In genomic region chr9:123417289-123418051, GRCh38 we compare ENCODE assay signal across 20 cellular contexts.
DNase-seq lines count a peak whose midpoint lies in the region; ATAC-seq, FAIRE-seq and TF ChIP-seq lines count a peak whose summit lies in the region.
"Had no signal": no experiment of that assay in that cellular context is flagged by ENCODE, and none has a peak within 500 bp of the region (broad histone marks: within the 10 kb centered on the region; RNA-seq: fewer than 3 reads in every experiment).

No MANE protein-coding gene starts in this region.

- TF ChIP-seq CTCF in OCI-LY1 (IDR thresholded peaks at IDR 0.05; ENCODE audit: low read length) (peak; percentile 40; the same call in 1 of the 2 replicates), H1 (IDR thresholded peaks at IDR 0.05; ENCODE audit: control extremely low read depth in 1 of 3, insufficient read depth in 1 of 3, low read depth in 1 of 3, low read length in 3 of 3) (peak in 2 of 3 experiments; percentile 10 to 47; a peak in 2 of 4 replicates), sigmoid colon (IDR thresholded peaks at IDR 0.05) (no peak), neural progenitor cell (IDR thresholded peaks at IDR 0.05) (no peak)

- no peaks in the 10 kb centered on the region for H3K27me3 Mint-ChIP-seq in activated naive CD4-positive, alpha-beta T cell treated with anti-CD3 and anti-CD28 coated beads, Interleukin-2, amount 10 ng/mL, durations not matched to agents 7 days and 5 days
- H3K27me3 Mint-ChIP-seq in neural progenitor cell (ENCODE audit: insufficient read depth, low read depth), result peaks cover 7% of the 10 kb centered on the region

- no peak overlapping the region for H2BK12ac ChIP-seq in H1 (ENCODE audit: low read depth, low read length)

- H3K9ac ChIP-seq in OCI-LY1 (ENCODE audit: low read length) (no peak overlapping the region), H1 (replicated peaks in 1 of 4; ENCODE audit: extremely low read depth in 1 of 4, low read depth in 3 of 4, low read length in 3 of 4) (no peak overlapping the region), neural progenitor cell (no peak overlapping the region)
- H3K9ac ChIP-seq: BLaER1 treated with 17β-estradiol and CSF1 and Interleukin-3, amounts not matched to agents 10 nM and 100 nM had no signal

- no peaks in the 10 kb centered on the region for H3K9me2 ChIP-seq in OCI-LY1 (ENCODE audit: low read depth, low read length)

- no peaks in the 10 kb centered on the region for H3K36me3 Mint-ChIP-seq in activated naive CD4-positive, alpha-beta T cell treated with anti-CD3 and anti-CD28 coated beads, Interleukin-2, amount 10 ng/mL, durations not matched to agents 7 days and 5 days
- H3K36me3 Mint-ChIP-seq in neural progenitor cell, result peaks cover 10% of the 10 kb centered on the region

- H2BK120ac ChIP-seq in H1 (replicated peaks; ENCODE audit: low read depth, low read length), result no peak overlapping the region

- H3K36me3 ChIP-seq in OCI-LY1 (ENCODE audit: insufficient read depth, low read length), result no peaks in the 10 kb centered on the region
- no peaks in the 10 kb centered on the region for H3K36me3 ChIP-seq in H1 (ENCODE audit: control insufficient read depth in 2 of 4, insufficient read depth in 4 of 4, low read length in 3 of 4)
- H3K36me3 ChIP-seq in sigmoid colon, result peaks cover 0 to 25% (median 0%) of the 10 kb centered on the region in 4 donors
- no peaks in the 10 kb centered on the region for H3K36me3 ChIP-seq in neural progenitor cell

- H3K4ac ChIP-seq in H1 (replicated peaks; ENCODE audit: insufficient read length, low read depth, low read length), result no peak overlapping the region

- peak; percentile 18 for DNase-seq in activated naive CD4-positive, alpha-beta T cell treated with anti-CD3 and anti-CD28 coated beads, Interleukin-2, amount 10 ng/mL, durations not matched to agents 7 days and 5 days
- no peak for DNase-seq in activated naive CD4-positive, alpha-beta T cell treated with Interleukin-2 at 50 U/mL for 16 hours
- no peak for DNase-seq in H1 (ENCODE audit: low read depth in 1 of 2, low spot score in 2 of 2)
- DNase-seq in sigmoid colon, result peak; percentile 54
- DNase-seq in activated CD4-positive, CD25-positive, alpha-beta regulatory T cell (lab: John Stamatoyannopoulos, UW), result no peak
- DNase-seq in neural progenitor cell (ENCODE audit: low spot score), result no peak
- DNase-seq: GF-D8, H7, IMR-90, NCI-H1930, NCI-H2171, NCI-H446, NCI-H748 treated with DMSO at 0.1 percent for 48 hours, Right ventricle myocardium superior had no signal

- H3K27ac Mint-ChIP-seq in activated naive CD4-positive, alpha-beta T cell treated with anti-CD3 and anti-CD28 coated beads, Interleukin-2, amount 10 ng/mL, durations not matched to agents 7 days and 5 days, result no peak overlapping the region
- no peak overlapping the region for H3K27ac Mint-ChIP-seq in neural progenitor cell

- H3K23me2 ChIP-seq in H1 (ENCODE audit: low read depth, low read length), result no peaks in the 10 kb centered on the region

- TF ChIP-seq RAD21 in H1 (IDR thresholded peaks at IDR 0.05 in 1 of 2, conservative IDR thresholded peaks at IDR 0.05 in 1 of 2; ENCODE audit: low read depth in 2 of 2, low read length in 2 of 2), result peak; percentile 28 to 30; a peak in 2 of 4 replicates

- H3K56ac ChIP-seq in H1 (replicated peaks; ENCODE audit: insufficient read length, low read depth, low read length), result no peak overlapping the region

- H2BK15ac ChIP-seq in H1 (ENCODE audit: low read length), result no peak overlapping the region

- no peak for TF ChIP-seq EP300 in H1 (IDR thresholded peaks at IDR 0.05; ENCODE audit: borderline replicate concordance in 1 of 2, low read depth in 2 of 2, low read length in 2 of 2)
- no peak for TF ChIP-seq EP300 in sigmoid colon (IDR thresholded peaks at IDR 0.05)

- FAIRE-seq in H1 (lab: Jason Lieb, UNC), result no peak
- FAIRE-seq: GM12892, RCC 7860 had no signal

- H4K20me1 ChIP-seq in OCI-LY1 (ENCODE audit: insufficient read depth, low read length), result no peaks in the 10 kb centered on the region
- H4K20me1 ChIP-seq in H1 (replicated peaks in 1 of 2; ENCODE audit: control insufficient read depth in 1 of 2, insufficient read depth in 2 of 2, low read length in 2 of 2), result no peaks in the 10 kb centered on the region
- H4K20me1 ChIP-seq in neural progenitor cell (ENCODE audit: low read depth), result peaks cover 15% of the 10 kb centered on the region

- no peak for TF ChIP-seq POLR2A in H1 (IDR thresholded peaks at IDR 0.05; ENCODE audit: control extremely low read depth in 1 of 2, low read depth in 2 of 2, low read length in 2 of 2)
- TF ChIP-seq POLR2A in sigmoid colon (IDR thresholded peaks at IDR 0.05), result no peak

- no peak overlapping the region for H2AK5ac ChIP-seq in H1 (ENCODE audit: low read depth, low read length)

- H2BK20ac ChIP-seq in H1 (ENCODE audit: low read length), result no peak overlapping the region

- no peaks in the 10 kb centered on the region for H3K4me1 Mint-ChIP-seq in activated naive CD4-positive, alpha-beta T cell treated with anti-CD3 and anti-CD28 coated beads, Interleukin-2, amount 10 ng/mL, durations not matched to agents 7 days and 5 days
- peaks cover 62% of the 10 kb centered on the region for H3K4me1 Mint-ChIP-seq in neural progenitor cell

- WGBS in H1 (ENCODE audit: extremely low coverage in 1 of 2, insufficient coverage in 1 of 2, insufficient read length in 1 of 2, insufficient replicate concordance in 2 of 2, low coverage in 1 of 2, low lambda C conversion rate in 2 of 2, missing lambda C conversion rate in 1 of 2), 2 experiments, result 89% methylated on average over 5 of the region's 5 CpGs; no CpG with 5 or more reads in 1 of the 2 experiments
- 95 to 97% methylated on average over 5 of the region's 5 CpGs for WGBS in sigmoid colon, 2 donors

- H3K4me1 ChIP-seq in OCI-LY1 (ENCODE audit: insufficient read depth, low read length, severe bottlenecking) (no peaks in the 10 kb centered on the region), H1 (replicated peaks in 1 of 4; ENCODE audit: control insufficient read depth in 3 of 4, insufficient read depth in 4 of 4, low read length in 3 of 4) (peaks cover 5 to 14% (median 8%) of the 10 kb centered on the region in 4 experiments), sigmoid colon (no peaks in the 10 kb centered on the region), neural progenitor cell (peaks cover 39% of the 10 kb centered on the region)

- no peak overlapping the region for H2AFZ ChIP-seq in OCI-LY1 (ENCODE audit: low read length)
- H2AFZ ChIP-seq in H1 (ENCODE audit: low read length), result no peak overlapping the region
- H2AFZ ChIP-seq in neural progenitor cell (replicated peaks), result no peak overlapping the region

- no peaks in the 10 kb centered on the region for H3K9me3 Mint-ChIP-seq in activated naive CD4-positive, alpha-beta T cell treated with anti-CD3 and anti-CD28 coated beads, Interleukin-2, amount 10 ng/mL, durations not matched to agents 7 days and 5 days
- H3K9me3 Mint-ChIP-seq in neural progenitor cell, result no peaks in the 10 kb centered on the region

- H4K8ac ChIP-seq in H1 (ENCODE audit: extremely low read depth, insufficient read depth, low read length), result no peak overlapping the region

- no peak overlapping the region for H3K14ac ChIP-seq in H1 (ENCODE audit: insufficient read length)

- H3K79me2 ChIP-seq in OCI-LY1 (ENCODE audit: insufficient read depth, low read length) (no peaks in the 10 kb centered on the region), H1 (ENCODE audit: control insufficient read depth in 1 of 2, insufficient read depth in 2 of 2, low read length in 2 of 2) (no peaks in the 10 kb centered on the region), neural progenitor cell (ENCODE audit: low read depth) (no peaks in the 10 kb centered on the region)

- POLR2A ChIA-PET in H1 (lab: Charles Lee; ENCODE audit: partially characterized antibody), result no interaction called here

- ATAC-seq in esophagus mucosa, result no peak

- H4K5ac ChIP-seq in H1 (ENCODE audit: insufficient read length, low read depth, low read length), result no peak overlapping the region

- no peak overlapping the region for H3K4me2 ChIP-seq in OCI-LY1 (ENCODE audit: low read length)
- no peak overlapping the region for H3K4me2 ChIP-seq in H1 (ENCODE audit: insufficient read depth in 1 of 2, low read depth in 2 of 2, low read length in 2 of 2)
- no peak overlapping the region for H3K4me2 ChIP-seq in neural progenitor cell
- H3K4me2 ChIP-seq: BLaER1 treated with 17β-estradiol and CSF1 and Interleukin-3, amounts not matched to agents 10 nM and 100 nM had no signal

- intact Hi-C loops in sigmoid colon (cut with DNase I), result no loop called here

- CTCF ChIA-PET in activated naive CD4-positive, alpha-beta T cell treated with anti-CD3 and anti-CD28 coated beads, Interleukin-2, amount 10 ng/mL, durations not matched to agents 7 days and 5 days (lab: Charles Lee), result no interaction called here
- CTCF ChIA-PET in H1 (lab: Charles Lee; ENCODE audit: partially characterized antibody), result interaction anchor here (0.7 to 2.8 kb wide), 8 partner anchors 14 to 261 kb away, joined by 3 to 13 read pairs (median 5); no protein-coding TSS in a partner anchor

- H3K79me1 ChIP-seq in H1 (ENCODE audit: low read depth, low read length), result no peaks in the 10 kb centered on the region

- H3F3A ChIP-seq in OCI-LY1 (ENCODE audit: insufficient read depth, low read length) (no peaks in the 10 kb centered on the region), neural progenitor cell (ENCODE audit: low read depth) (no peaks in the 10 kb centered on the region)

- no peaks in the 10 kb centered on the region for H3K27me3 ChIP-seq in OCI-LY1 (ENCODE audit: insufficient read depth, low read length)
- H3K27me3 ChIP-seq in H1 (replicated peaks in 1 of 4; ENCODE audit: control insufficient read depth in 3 of 4, extremely low read depth in 1 of 4, insufficient read depth in 3 of 4, low read length in 3 of 4), result no peaks in the 10 kb centered on the region
- no peaks in the 10 kb centered on the region for H3K27me3 ChIP-seq in sigmoid colon
- H3K27me3 ChIP-seq in neural progenitor cell, result no peaks in the 10 kb centered on the region

- no peak overlapping the region for H4K91ac ChIP-seq in H1 (replicated peaks; ENCODE audit: insufficient read length, low read length)

- H2BK5ac ChIP-seq in H1 (ENCODE audit: low read depth, low read length), result no peak overlapping the region

- H3K18ac ChIP-seq in H1 (ENCODE audit: extremely low read depth, low read length), result no peak overlapping the region

- H3K9me3 ChIP-seq in OCI-LY1 (ENCODE audit: low read length), result no peaks in the 10 kb centered on the region
- H3K9me3 ChIP-seq in H1 (ENCODE audit: insufficient read depth in 2 of 2, low read depth in 1 of 2, low read length in 1 of 2), result no peaks in the 10 kb centered on the region
- H3K9me3 ChIP-seq in sigmoid colon, result no peaks in the 10 kb centered on the region
- H3K9me3 ChIP-seq in neural progenitor cell (ENCODE audit: low read depth), result no peaks in the 10 kb centered on the region
- H3K9me3 ChIP-seq: BLaER1 treated with 17β-estradiol and CSF1 and Interleukin-3, amounts not matched to agents 10 nM and 100 nM had no signal

- no peak overlapping the region for H3K4me3 Mint-ChIP-seq in activated naive CD4-positive, alpha-beta T cell treated with anti-CD3 and anti-CD28 coated beads, Interleukin-2, amount 10 ng/mL, durations not matched to agents 7 days and 5 days
- no peak overlapping the region for H3K4me3 Mint-ChIP-seq in neural progenitor cell

- H3K27ac ChIP-seq in OCI-LY1 (ENCODE audit: low read depth, low read length, poor library complexity, severe bottlenecking) (no peak overlapping the region), H1 (ENCODE audit: low read depth, low read length) (no peak overlapping the region), sigmoid colon (no peak overlapping the region), neural progenitor cell (no peak overlapping the region)
- H3K27ac ChIP-seq: BLaER1 treated with 17β-estradiol and CSF1 and Interleukin-3, amounts not matched to agents 10 nM and 100 nM; SK-N-MC had no signal

- no peak overlapping the region for H3K4me3 ChIP-seq in OCI-LY1 (ENCODE audit: low read depth, low read length, poor library complexity, severe bottlenecking)
- no peak overlapping the region for H3K4me3 ChIP-seq in H1 (ENCODE audit: extremely low read depth in 1 of 4, insufficient read depth in 2 of 4, low read depth in 3 of 4, low read length in 4 of 4)
- no peak overlapping the region for H3K4me3 ChIP-seq in sigmoid colon
- H3K4me3 ChIP-seq in neural progenitor cell, result no peak overlapping the region
- H3K4me3 ChIP-seq: BLaER1 treated with 17β-estradiol and CSF1 and Interleukin-3, amounts not matched to agents 10 nM and 100 nM; SK-N-MC had no signal

- H3K23ac ChIP-seq in H1 (ENCODE audit: insufficient read length), result no peak overlapping the region

Comparison
In these comparisons a context has a peak if more than half of its experiments do, and no peak if none do; other contexts are left out.
1. DNase-seq: peak in activated naive CD4-positive, alpha-beta T cell treated with anti-CD3 and anti-CD28 coated beads, Interleukin-2, amount 10 ng/mL, durations not matched to agents 7 days and 5 days (single experiment) and sigmoid colon (single experiment); none in activated naive CD4-positive, alpha-beta T cell treated with Interleukin-2 at 50 U/mL for 16 hours (single experiment), H1 (0 of 2), activated CD4-positive, CD25-positive, alpha-beta regulatory T cell (0 of 4) and neural progenitor cell (single experiment).
2. CTCF ChIP-seq: peak in OCI-LY1 (single experiment) and H1 (2 of 3); none in sigmoid colon (0 of 4) and neural progenitor cell (single experiment).